In the genomic region with DNA sequence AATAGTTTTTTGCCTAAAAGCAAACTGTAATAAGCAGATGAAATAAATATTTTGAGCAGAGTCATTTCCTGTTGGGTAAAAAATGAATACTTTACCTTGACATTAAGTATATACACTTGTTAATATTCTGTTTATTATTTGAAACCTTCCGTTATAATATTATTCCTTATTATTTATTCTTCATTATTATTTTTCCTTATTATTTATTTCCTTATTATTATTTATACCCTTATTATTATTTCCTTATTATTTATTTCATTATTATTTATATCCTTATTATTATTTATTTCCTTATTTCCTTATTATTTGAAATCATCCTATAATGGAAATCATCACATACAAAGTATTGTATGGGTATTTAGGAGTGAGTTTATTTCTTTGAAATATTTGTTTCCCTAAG, we compare ENCODE assay signal across 29 cellular contexts.
"Had no signal": no experiment of that assay in that cellular context is flagged by ENCODE, and none has a peak within 500 bp of the region (broad histone marks: within the 10 kb centered on the region; RNA-seq: fewer than 3 reads in every experiment).

No MANE protein-coding gene starts in this region.

- H3K4me3 ChIP-seq: cardiac muscle cell, MG63, SJSA1 had no signal

- DNase-seq: activated B cell treated with CpG ODN at 0.5 μM for 24 hours; activated CD4-positive, alpha-beta memory T cell treated with anti-CD3 and anti-CD28 coated beads, Interleukin-2, amount 10 ng/mL, durations not matched to agents 7 days and 5 days; activated CD4-positive, alpha-beta T cell treated with anti-CD3 and anti-CD28 coated beads for 1 hour; activated CD4-positive, alpha-beta T cell treated with anti-CD3 and anti-CD28 coated beads for 48 hours; activated CD8-positive, alpha-beta memory T cell treated with anti-CD3 and anti-CD28 coated beads for 24 hours; activated CD8-positive, alpha-beta memory T cell treated with anti-CD3 and anti-CD28 coated beads, Interleukin-2, amount 10 ng/mL, durations not matched to agents 7 days and 5 days; activated CD8-positive, alpha-beta memory T cell treated with anti-CD3 and anti-CD28 coated beads, Interleukin-2, amount 50 U/mL, for 48 hours; activated effector memory CD4-positive, alpha-beta T cell treated with Interleukin-2 at 50 U/mL for 16 hours; activated naive CD4-positive, alpha-beta T cell treated with anti-CD3 and anti-CD28 coated beads, Interleukin-2, amount 10 ng/mL, durations not matched to agents 7 days and 5 days; activated T-cell treated with anti-CD3 and anti-CD28 coated beads, Interleukin-2, amount 50 U/mL, for 48 hours; amniotic stem cell; aorta; Kasumi-1; KG1; MG63; NCI-H1048; NCI-H1436; NCI-H1694; NCI-H1930; NCI-H2081 treated with DMSO at 0.1 percent for 48 hours; NCI-H226; NCI-H446 treated with DMSO at 0.1 percent for 48 hours; NCI-H524; RPMI8226; SHP77 treated with DMSO at 0.1 percent for 48 hours; SK-N-SH had no signal

- H3K27ac ChIP-seq: cardiac muscle cell, SJSA1 had no signal

- H3K9me3 ChIP-seq: MG63, SJSA1, SK-N-SH had no signal

- H3K27me3 ChIP-seq: cardiac muscle cell, MG63, SJSA1 had no signal

- ATAC-seq: activated CD8-positive, alpha-beta memory T cell treated with anti-CD3 and anti-CD28 coated beads, Interleukin-2, amount 10 ng/mL, durations not matched to agents 7 days and 5 days; Panc1 had no signal

- H3K36me3 ChIP-seq: cardiac muscle cell, MG63, SJSA1 had no signal
